In genomic region chr12:110661337-110661972, GRCh38 we compare ENCODE assay signal across 8 cellular contexts. TPM values are rescaled to one million over a fixed set of nuclear protein-coding genes. Genes with fewer than 3 reads are reported as not detected.
DNase-seq lines count a peak whose midpoint lies in the region; ATAC-seq and TF ChIP-seq lines count a peak whose summit lies in the region.

No MANE protein-coding gene starts in this region.

- peak overlapping the region; percentile 68 to 89 (median 83) for H3K4me3 Mint-ChIP-seq in immature natural killer cell

- H3K27ac ChIP-seq in thyroid gland: peak overlapping the region in 1 of 3 donors; percentile 33

- H3K4me1 ChIP-seq in thyroid gland: no peaks in the 10 kb centered on the region

- TF ChIP-seq POLR2A in thyroid gland (IDR thresholded peaks at IDR 0.05): no peak

- H3K4me3 ChIP-seq in thyroid gland (replicated peaks in 1 of 3): no peak overlapping the region

- H3K36me3 Mint-ChIP-seq in immature natural killer cell: peaks cover 11 to 17% (median 17%) of the 10 kb centered on the region in 3 donors

- WGBS in thyroid gland, 2 donors: 68 to 70% methylated on average over 20 to 21 of the region's 23 CpGs

- H3K27me3 ChIP-seq in thyroid gland: no peaks in the 10 kb centered on the region

- peaks cover 28 to 44% of the 10 kb centered on the region in 2 donors for H3K4me1 Mint-ChIP-seq in immature natural killer cell

- H3K9me3 ChIP-seq in thyroid gland: no peaks in the 10 kb centered on the region

- peak overlapping the region; percentile 93 to 98 (median 96) for H3K27ac Mint-ChIP-seq in immature natural killer cell

- intact Hi-C loops in thyroid gland (cut with DNase I): no loop called here

- H3K36me3 ChIP-seq in thyroid gland: no peaks in the 10 kb centered on the region

- H3K27me3 Mint-ChIP-seq in immature natural killer cell (ENCODE audit: low read depth in 3 of 3): peaks cover 0 to 9% (median 1%) of the 10 kb centered on the region in 3 donors

- ATAC-seq in GM19035 (IDR thresholded peaks at IDR 0.05; ENCODE audit: unreplicated experiment) (peak; percentile 90), HG02970 (IDR thresholded peaks at IDR 0.05; ENCODE audit: low FRiP score, unreplicated experiment) (peak; percentile 83)
- ATAC-seq in activated CD4-positive, CD25-positive, alpha-beta regulatory T cell treated with anti-CD3 and anti-CD28 coated beads, Interleukin-2, amount 50 U/mL, for 24 hours: peak; percentile 81 to 85

- peaks cover under 1 to 14% (median 13%) of the 10 kb centered on the region in 6 donors for H3K9me3 Mint-ChIP-seq in immature natural killer cell

- no peak for TF ChIP-seq CTCF in thyroid gland (IDR thresholded peaks at IDR 0.05)

- DNase-seq in immature natural killer cell: peak; percentile 88 to 91 (median 91)
- peak; percentile 20 to 21 for DNase-seq in thyroid gland
- DNase-seq in HT-29 (ENCODE audit: low spot score): no peak
- DNase-seq in NCI-H1048 (lab: John Stamatoyannopoulos, UW): no peak
- DNase-seq in mesenteric fat pad (ENCODE audit: low spot score): no peak

RNA-seq across cellular contexts. Expression of gene HVCN1, which starts 27.5 kb away (rescaled TPM):
- 10 to 100 TPM; 28.8 to 54.0 (median 33.3) TPM for polyA plus RNA-seq in immature natural killer cell
- total RNA-seq in thyroid gland: 1 to 10 TPM; 4.4 to 6.9 (median 4.5) TPM
- total RNA-seq in HT-29 (2014; rRNA removed; shearing (Covaris generic)): not detected in 2 replicates
- total RNA-seq in mesenteric fat pad: 4.2 TPM

RNA-seq across cellular contexts. Expression of gene TCTN1, which starts 47.5 kb away (rescaled TPM):
- 10 to 100 TPM in 2 of 3 donors, 1 to 10 TPM in 1; 5.2 to 11.1 (median 10.0) TPM for polyA plus RNA-seq in immature natural killer cell
- total RNA-seq in thyroid gland (100 to 1,000 TPM in 3 of 4 donors, 10 to 100 TPM in 1; 98.8 to 204 (median 125) TPM), mesenteric fat pad (22.7 TPM)
- total RNA-seq in HT-29 (2014; rRNA removed; shearing (Covaris generic)): 3.0 and 5.3 TPM in 2 replicates

Comparison
In these comparisons a context has a peak if more than half of its experiments do, and no peak if none do; other contexts are left out.
1. DNase-seq: peak in immature natural killer cell (3 of 3) and thyroid gland (2 of 2); none in HT-29 (single experiment), NCI-H1048 (single experiment) and mesenteric fat pad (single experiment).
2. Peak in every context shown above with its lines, with median percentiles within 50 percentile points of each other: ATAC-seq.